7 cellular contexts compared by ENCODE assay signal in genomic region chr10:125161570-125162139, GRCh38. TPM values are rescaled to one million over a fixed set of nuclear protein-coding genes. Genes with fewer than 3 reads are reported as not detected.
DNase-seq lines count a peak whose midpoint lies in the region; ATAC-seq, FAIRE-seq and TF ChIP-seq lines count a peak whose summit lies in the region.

No MANE protein-coding gene starts in this region.

- H3K4me1 ChIP-seq in left ventricle myocardium inferior = peaks cover 39% of the 10 kb centered on the region
- peaks cover 0 to 32% (median 21%) of the 10 kb centered on the region in 4 donors for H3K4me1 ChIP-seq in sigmoid colon

- DNase-seq in H7 (no peak), left ventricle myocardium inferior (no peak), sigmoid colon (no peak), NCI-H446 treated with DMSO at 0.1 percent for 48 hours (lab: John Stamatoyannopoulos, UW) (no peak), GM19239 (ENCODE audit: insufficient read length, low spot score) (no peak)
- peak; percentile 67 for DNase-seq in activated CD8-positive, alpha-beta memory T cell treated with anti-CD3 and anti-CD28 coated beads, Interleukin-2, amount 50 U/mL, for 48 hours

- no peak for TF ChIP-seq POLR2A in sigmoid colon (IDR thresholded peaks at IDR 0.05)

- H3K27me3 ChIP-seq in H7 (ENCODE audit: control insufficient read depth, insufficient read depth, low read length) = no peaks in the 10 kb centered on the region
- no peaks in the 10 kb centered on the region for H3K27me3 ChIP-seq in left ventricle myocardium inferior (ENCODE audit: low read depth)
- H3K27me3 ChIP-seq in sigmoid colon = no peaks in the 10 kb centered on the region

- intact Hi-C loops in left ventricle myocardium inferior (cut with micrococcal nuclease) (no loop called here), sigmoid colon (cut with DNase I) (loop anchor here (2.0 to 10.0 kb wide), 2 partner anchors 183 to 557 kb away; partner anchors contain the start of gene EDRF1)

- TF ChIP-seq EP300 in sigmoid colon (IDR thresholded peaks at IDR 0.05) = no peak

- FAIRE-seq in GM19239 (lab: Jason Lieb, UNC) = no peak

- TF ChIP-seq CTCF in left ventricle myocardium inferior (IDR thresholded peaks at IDR 0.05; ENCODE audit: borderline replicate concordance) = no peak
- TF ChIP-seq CTCF in sigmoid colon (IDR thresholded peaks at IDR 0.05) = peak in 2 of 4 experiments; percentile 7 to 16

- WGBS in sigmoid colon, 2 donors = 1 to 3% methylated on average over 47 of the region's 47 CpGs

- no peak for ATAC-seq in GM19455 (IDR thresholded peaks at IDR 0.05; ENCODE audit: unreplicated experiment)

- no peaks in the 10 kb centered on the region for H3K36me3 ChIP-seq in H7 (replicated peaks; ENCODE audit: control insufficient read depth, insufficient read depth, low read length)
- H3K36me3 ChIP-seq in left ventricle myocardium inferior = no peaks in the 10 kb centered on the region
- H3K36me3 ChIP-seq in sigmoid colon = no peaks in the 10 kb centered on the region

- H3K4me3 ChIP-seq in H7 (ENCODE audit: insufficient read depth, low read depth, low read length) (peak overlapping the region; percentile 69), left ventricle myocardium inferior (peak overlapping the region; percentile 93), sigmoid colon (peak overlapping the region; percentile 85 to 97 (median 92))

- H3K9me3 ChIP-seq in left ventricle myocardium inferior (replicated peaks) = no peaks in the 10 kb centered on the region
- no peaks in the 10 kb centered on the region for H3K9me3 ChIP-seq in sigmoid colon

- H3K27ac ChIP-seq in left ventricle myocardium inferior (replicated peaks) (peak overlapping the region; percentile 98), sigmoid colon (peak overlapping the region; percentile 97 to 99 (median 98))

RNA-seq across cellular contexts. Expression of gene CTBP2, which starts 1.3 kb away (rescaled TPM):
- total RNA-seq in H7 (2014; rRNA removed; shearing (Covaris generic)) = 233 and 260 TPM in 2 replicates
- 29.1 TPM for total RNA-seq in left ventricle myocardium inferior
- 10 to 100 TPM; 31.2 to 57.1 (median 47.5) TPM for total RNA-seq in sigmoid colon
- polyA plus RNA-seq in sigmoid colon = 10 to 100 TPM; 49.9 to 62.4 (median 52.0) TPM
